17 cellular contexts compared by ENCODE assay signal in the genomic region with DNA sequence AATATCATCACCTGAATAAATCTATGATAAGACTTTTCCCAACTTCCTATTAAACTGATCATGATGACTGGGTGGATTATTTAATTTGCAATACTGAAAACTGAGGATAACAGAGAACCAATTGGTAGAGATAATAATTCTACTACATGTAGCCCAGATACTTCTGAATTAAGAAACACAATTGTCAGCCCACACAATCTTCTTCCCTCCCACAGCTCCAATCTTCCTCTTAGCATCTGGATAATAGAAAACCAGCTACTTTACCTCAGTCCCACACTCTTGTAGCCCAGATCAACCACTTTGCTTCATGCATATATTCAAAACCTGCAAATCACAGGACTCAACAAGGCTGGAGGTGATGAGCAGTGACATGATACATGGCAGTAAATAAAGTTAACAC. TPM values are rescaled to one million over a fixed set of nuclear protein-coding genes. Genes with fewer than 3 reads are reported as not detected.
A peak's percentile ranks its signal among the peaks of the same experiment; 100 is the strongest.
DNase-seq lines count a peak whose midpoint lies in the region; ATAC-seq, FAIRE-seq and TF ChIP-seq lines count a peak whose summit lies in the region.
"Had no signal": no experiment of that assay in that cellular context is flagged by ENCODE, and none has a peak within 500 bp of the region (broad histone marks: within the 10 kb centered on the region; RNA-seq: fewer than 3 reads in every experiment).

No MANE protein-coding gene starts in this region.

- H3K4me2 ChIP-seq in HepG2 (ENCODE audit: low read depth, low read length) = no peak overlapping the region

- no peaks in the 10 kb centered on the region for H3K36me3 Mint-ChIP-seq in chondrocyte (ENCODE audit: low read depth)

- POLR2A ChIA-PET in HepG2 (lab: Yijun Ruan, JAX) = no interaction called here

- no peak for FAIRE-seq in HepG2 (lab: Jason Lieb, UNC)
- FAIRE-seq: small intestine had no signal

- TF ChIP-seq POLR2A in HepG2 (IDR thresholded peaks at IDR 0.05; ENCODE audit: insufficient read depth in 1 of 2, low read depth in 2 of 2, low read length in 2 of 2) = no peak

- peaks cover 35% of the 10 kb centered on the region for H3K79me2 ChIP-seq in HepG2 (ENCODE audit: insufficient read depth, low read length)

- TF ChIP-seq EP300 in HepG2 (IDR thresholded peaks at IDR 0.05; ENCODE audit: low read depth in 2 of 2, low read length in 2 of 2) (no peak), HepG2 (CRISPR knock-in tag; IDR thresholded peaks at IDR 0.05; ENCODE audit: borderline replicate concordance) (no peak)

- H3K36me3 ChIP-seq in HepG2 (replicated peaks in 1 of 2; ENCODE audit: control insufficient read depth in 1 of 2, insufficient read depth in 2 of 2, low read length in 2 of 2) (peaks cover 1 to 16% of the 10 kb centered on the region in 2 experiments; a peak in 4 of 5 replicates), brain microvascular endothelial cell (replicated peaks) (no peaks in the 10 kb centered on the region)

- BruUV-seq in HepG2 (replicated peaks; lab: Mats Ljungman, UMichigan) = no TSS peak

- H3K9me3 Mint-ChIP-seq in chondrocyte (ENCODE audit: low read depth) = no peaks in the 10 kb centered on the region
- H3K9me3 Mint-ChIP-seq: memory B cell had no signal

- in situ Hi-C loops in HepG2 (cut with HindIII; ENCODE audit: extremely low pct_ligation_motif_present, low pct_unique_long_range_greater_than_20kb) (no loop called here), brain microvascular endothelial cell (cut with HindIII; ENCODE audit: low pct_ligation_motif_present, low sequenced_read_pairs) (no loop called here)

- H4K20me1 ChIP-seq in HepG2 (ENCODE audit: insufficient read depth, low read length) = no peaks in the 10 kb centered on the region

- no peak for TF ChIP-seq RAD21 in HepG2 (CRISPR knock-in tag; IDR thresholded peaks at IDR 0.05)

- H3K9me3 ChIP-seq in HepG2 (ENCODE audit: low read length) = no peaks in the 10 kb centered on the region

- no peak overlapping the region for H2AFZ ChIP-seq in HepG2 (ENCODE audit: low read length)

- H3K4me3 Mint-ChIP-seq in chondrocyte (ENCODE audit: unreplicated experiment) = no peak overlapping the region
- H3K4me3 Mint-ChIP-seq: memory B cell had no signal

- H3K27ac Mint-ChIP-seq in chondrocyte (ENCODE audit: unreplicated experiment) = no peak overlapping the region
- H3K27ac Mint-ChIP-seq: memory B cell had no signal

- intact Hi-C loops in HepG2 (cut with micrococcal nuclease; ENCODE audit: unreplicated experiment) = no loop called here

- H3K27ac ChIP-seq in HepG2 (ENCODE audit: extremely low read length, insufficient read depth, low read length) (peak overlapping the region; percentile 8), brain microvascular endothelial cell (no peak overlapping the region)

- TF ChIP-seq CTCF in HepG2 (CRISPR knock-in tag; IDR thresholded peaks at IDR 0.05) (no peak), chondrocyte (IDR thresholded peaks at IDR 0.05) (no peak), brain microvascular endothelial cell (IDR thresholded peaks at IDR 0.05; ENCODE audit: low read depth, low read length, missing control alignments) (no peak)

- H3K4me3 ChIP-seq in HepG2 (replicated peaks in 1 of 3; ENCODE audit: insufficient read depth in 1 of 3, low read depth in 2 of 3, low read length in 3 of 3) (no peak overlapping the region), brain microvascular endothelial cell (ENCODE audit: low read depth, low read length) (no peak overlapping the region)

- CTCF ChIA-PET in HepG2 (lab: Yijun Ruan, JAX; ENCODE audit: low intra/inter-chr PET ratio, low total read pairs) = no interaction called here

- H3K27me3 ChIP-seq in HepG2 (ENCODE audit: control insufficient read depth in 1 of 2, insufficient read depth in 2 of 2, low read length in 2 of 2) = no peaks in the 10 kb centered on the region
- no peaks in the 10 kb centered on the region for H3K27me3 ChIP-seq in brain microvascular endothelial cell (replicated peaks)

- DNase-seq in HepG2 (ENCODE audit: low spot score) (no peak), chondrocyte (ENCODE audit: low spot score) (no peak), brain microvascular endothelial cell (no peak), NCI-H2107 treated with DMSO at 0.1 percent for 48 hours (lab: John Stamatoyannopoulos, UW; ENCODE audit: unreplicated experiment) (no peak)
- DNase-seq in activated CD4-positive, alpha-beta T cell treated with anti-CD3 and anti-CD28 coated beads for 1 hour = no peak
- DNase-seq: activated CD8-positive, alpha-beta memory T cell treated with anti-CD3 and anti-CD28 coated beads for 24 hours; activated naive CD4-positive, alpha-beta T cell; C1 segment of cervical spinal cord; effector CD4-positive, alpha-beta T cell; GOT3; MM.1S; NK-92 treated with Interleukin-12 subunit alpha and Interleukin-12 subunit beta, amount 100 ng/mL, for 24 hours; small intestine had no signal

- H3K9ac ChIP-seq in HepG2 (ENCODE audit: insufficient read depth, low read depth, low read length) = no peak overlapping the region

- H3K27me3 Mint-ChIP-seq in chondrocyte (ENCODE audit: low read depth) = no peaks in the 10 kb centered on the region
- H3K27me3 Mint-ChIP-seq: memory B cell had no signal

- peaks cover 58% of the 10 kb centered on the region for H3K4me1 ChIP-seq in HepG2 (ENCODE audit: insufficient read depth, low read length)

- peak; percentile 19 for ATAC-seq in GM19043 (IDR thresholded peaks at IDR 0.05; ENCODE audit: low read depth, unreplicated experiment)
- ATAC-seq in GM21825 (IDR thresholded peaks at IDR 0.05; ENCODE audit: unreplicated experiment) = peak; percentile 22
- ATAC-seq in HG03108 (IDR thresholded peaks at IDR 0.05; ENCODE audit: unreplicated experiment) = peak; percentile 11
- no peak for ATAC-seq in HepG2

- no peaks in the 10 kb centered on the region for H3K4me1 Mint-ChIP-seq in chondrocyte (ENCODE audit: low read depth)

TF ChIP-seq in HepG2, 621 proteins besides CTCF, POLR2A, EP300 and RAD21 (continues in another document):
- no peak for TF ChIP-seq REXO4 (CRISPR knock-in tag; IDR thresholded peaks at IDR 0.05; ENCODE audit: borderline replicate concordance)
- TF ChIP-seq, protein P1, sequence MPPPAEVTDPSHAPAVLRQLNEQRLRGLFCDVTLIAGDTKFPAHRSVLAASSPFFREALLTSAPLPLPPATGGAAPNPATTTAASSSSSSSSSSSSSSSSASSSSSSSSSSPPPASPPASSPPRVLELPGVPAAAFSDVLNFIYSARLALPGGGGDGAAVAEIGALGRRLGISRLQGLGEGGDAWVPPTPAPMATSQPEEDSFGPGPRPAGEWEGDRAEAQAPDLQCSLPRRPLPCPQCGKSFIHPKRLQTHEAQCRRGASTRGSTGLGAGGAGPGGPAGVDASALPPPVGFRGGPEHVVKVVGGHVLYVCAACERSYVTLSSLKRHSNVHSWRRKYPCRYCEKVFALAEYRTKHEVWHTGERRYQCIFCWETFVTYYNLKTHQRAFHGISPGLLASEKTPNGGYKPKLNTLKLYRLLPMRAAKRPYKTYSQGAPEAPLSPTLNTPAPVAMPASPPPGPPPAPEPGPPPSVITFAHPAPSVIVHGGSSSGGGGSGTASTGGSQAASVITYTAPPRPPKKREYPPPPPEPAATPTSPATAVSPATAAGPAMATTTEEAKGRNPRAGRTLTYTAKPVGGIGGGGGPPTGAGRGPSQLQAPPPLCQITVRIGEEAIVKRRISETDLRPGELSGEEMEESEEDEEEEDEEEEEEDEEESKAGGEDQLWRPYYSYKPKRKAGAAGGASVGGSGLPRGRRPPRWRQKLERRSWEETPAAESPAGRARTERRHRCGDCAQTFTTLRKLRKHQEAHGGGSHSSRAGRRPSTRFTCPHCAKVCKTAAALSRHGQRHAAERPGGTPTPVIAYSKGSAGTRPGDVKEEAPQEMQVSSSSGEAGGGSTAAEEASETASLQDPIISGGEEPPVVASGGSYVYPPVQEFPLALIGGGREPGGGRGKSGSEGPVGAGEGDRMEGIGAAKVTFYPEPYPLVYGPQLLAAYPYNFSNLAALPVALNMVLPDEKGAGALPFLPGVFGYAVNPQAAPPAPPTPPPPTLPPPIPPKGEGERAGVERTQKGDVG (CRISPR knock-in tag; IDR thresholded peaks at IDR 0.05; ENCODE audit: borderline replicate concordance) = no peak
- TF ChIP-seq TOE1 (CRISPR knock-in tag; IDR thresholded peaks at IDR 0.05) = no peak
- TF ChIP-seq MEIS2 (CRISPR knock-in tag; IDR thresholded peaks at IDR 0.05) = no peak

RNA-seq across cellular contexts. Expression of a gene that starts 16.9 kb away (rescaled TPM):
- total RNA-seq in HepG2 (2016; rRNA removed; fragmentation: Illumina TruSeq; extraction: Trizol) (12.0 and 23.4 TPM in 2 replicates), chondrocyte (2.0 to 5.2 TPM (median 2.2 TPM) in 3 replicates)
- total RNA-seq in HepG2 (2016; cell fraction: cytosol; rRNA removed; fragmentation: Illumina TruSeq; extraction: Trizol; ENCODE audit: low read depth) = 3.4 and 3.9 TPM in 2 replicates
- 13.7 and 24.0 TPM in 2 replicates for total RNA-seq in HepG2 (2016; cell fraction: insoluble cytoplasmic fraction; rRNA removed; fragmentation: Illumina TruSeq; extraction: Trizol)
- 3.8 and 5.4 TPM in 2 replicates for total RNA-seq in HepG2 (2016; cell fraction: membrane; rRNA removed; fragmentation: Illumina TruSeq; extraction: Trizol)
- total RNA-seq in HepG2 (2016; cell fraction: nucleus; rRNA removed; fragmentation: Illumina TruSeq; extraction: Trizol) = 22.5 and 26.4 TPM in 2 replicates
- 22.6 and 23.2 TPM in 2 replicates for polyA plus RNA-seq in HepG2 (2011; rRNA removed)
- polyA plus RNA-seq in HepG2 (2011; cell fraction: cytosol; rRNA removed) = 11.0 and 18.6 TPM in 2 replicates
- polyA plus RNA-seq in HepG2 (2011; cell fraction: nucleus; rRNA removed) = 12.6 and 15.7 TPM in 2 replicates
- polyA plus RNA-seq in HepG2 (2012) = 22.8 and 35.9 TPM in 2 replicates
- polyA plus RNA-seq in HepG2 (2016; cell fraction: cytosol; fragmentation: Illumina TruSeq; extraction: Trizol; ENCODE audit: low read depth) = 0.40 and 0.52 TPM in 2 replicates
- polyA plus RNA-seq in HepG2 (2016; cell fraction: insoluble cytoplasmic fraction; fragmentation: Illumina TruSeq; extraction: Trizol; ENCODE audit: low read depth) = 3.2 and 3.6 TPM in 2 replicates
- 0.48 and 2.5 TPM in 2 replicates for polyA plus RNA-seq in HepG2 (2016; cell fraction: membrane; fragmentation: Illumina TruSeq; extraction: Trizol; ENCODE audit: low read depth)
- 8.7 and 11.7 TPM in 2 replicates for polyA plus RNA-seq in HepG2 (2016; cell fraction: nucleus; fragmentation: Illumina TruSeq; extraction: Trizol; ENCODE audit: insufficient read depth, low read depth)
- polyA minus RNA-seq in HepG2 (2011; rRNA and poly(A)+ RNA removed; ENCODE audit: low replicate concordance) = 11.4 and 80.8 TPM in 2 replicates
- 42.1 and 48.8 TPM in 2 replicates for polyA minus RNA-seq in HepG2 (2011; cell fraction: cytosol; rRNA and poly(A)+ RNA removed)
- polyA minus RNA-seq in HepG2 (2011; cell fraction: nucleus; rRNA and poly(A)+ RNA removed) = 48.9 and 62.4 TPM in 2 replicates
